In genomic region chr1:61049850-61050540, GRCh38 we compare ENCODE assay signal across 1 cellular context.
TF ChIP-seq lines count a peak whose summit lies in the region.

No MANE protein-coding gene starts in this region.

TF ChIP-seq in K562, 482 proteins besides CTCF, POLR2A, EP300 and RAD21 (continued from another document and continues in another):
- peak; percentile 69; the same call in 1 of the 2 replicates for TF ChIP-seq ZNF592 (IDR thresholded peaks at IDR 0.05)
- TF ChIP-seq HMG20A (CRISPR knock-in tag; conservative IDR thresholded peaks at IDR 0.05): no peak
- TF ChIP-seq, protein P1, sequence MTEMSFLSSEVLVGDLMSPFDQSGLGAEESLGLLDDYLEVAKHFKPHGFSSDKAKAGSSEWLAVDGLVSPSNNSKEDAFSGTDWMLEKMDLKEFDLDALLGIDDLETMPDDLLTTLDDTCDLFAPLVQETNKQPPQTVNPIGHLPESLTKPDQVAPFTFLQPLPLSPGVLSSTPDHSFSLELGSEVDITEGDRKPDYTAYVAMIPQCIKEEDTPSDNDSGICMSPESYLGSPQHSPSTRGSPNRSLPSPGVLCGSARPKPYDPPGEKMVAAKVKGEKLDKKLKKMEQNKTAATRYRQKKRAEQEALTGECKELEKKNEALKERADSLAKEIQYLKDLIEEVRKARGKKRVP (CRISPR knock-in tag; IDR thresholded peaks at IDR 0.05): no peak
- no peak for TF ChIP-seq YBX1 (IDR thresholded peaks at IDR 0.05)
- no peak for TF ChIP-seq IRF2 (CRISPR knock-in tag; IDR thresholded peaks at IDR 0.05)
- TF ChIP-seq EGR1 (conservative IDR thresholded peaks at IDR 0.05): no peak
- TF ChIP-seq TEAD4 (IDR thresholded peaks at IDR 0.05; ENCODE audit: low read length): peak; percentile 66
- no peak for TF ChIP-seq TEAD4 (CRISPR knock-in tag; IDR thresholded peaks at IDR 0.05; ENCODE audit: borderline replicate concordance)
- TF ChIP-seq, protein P2, sequence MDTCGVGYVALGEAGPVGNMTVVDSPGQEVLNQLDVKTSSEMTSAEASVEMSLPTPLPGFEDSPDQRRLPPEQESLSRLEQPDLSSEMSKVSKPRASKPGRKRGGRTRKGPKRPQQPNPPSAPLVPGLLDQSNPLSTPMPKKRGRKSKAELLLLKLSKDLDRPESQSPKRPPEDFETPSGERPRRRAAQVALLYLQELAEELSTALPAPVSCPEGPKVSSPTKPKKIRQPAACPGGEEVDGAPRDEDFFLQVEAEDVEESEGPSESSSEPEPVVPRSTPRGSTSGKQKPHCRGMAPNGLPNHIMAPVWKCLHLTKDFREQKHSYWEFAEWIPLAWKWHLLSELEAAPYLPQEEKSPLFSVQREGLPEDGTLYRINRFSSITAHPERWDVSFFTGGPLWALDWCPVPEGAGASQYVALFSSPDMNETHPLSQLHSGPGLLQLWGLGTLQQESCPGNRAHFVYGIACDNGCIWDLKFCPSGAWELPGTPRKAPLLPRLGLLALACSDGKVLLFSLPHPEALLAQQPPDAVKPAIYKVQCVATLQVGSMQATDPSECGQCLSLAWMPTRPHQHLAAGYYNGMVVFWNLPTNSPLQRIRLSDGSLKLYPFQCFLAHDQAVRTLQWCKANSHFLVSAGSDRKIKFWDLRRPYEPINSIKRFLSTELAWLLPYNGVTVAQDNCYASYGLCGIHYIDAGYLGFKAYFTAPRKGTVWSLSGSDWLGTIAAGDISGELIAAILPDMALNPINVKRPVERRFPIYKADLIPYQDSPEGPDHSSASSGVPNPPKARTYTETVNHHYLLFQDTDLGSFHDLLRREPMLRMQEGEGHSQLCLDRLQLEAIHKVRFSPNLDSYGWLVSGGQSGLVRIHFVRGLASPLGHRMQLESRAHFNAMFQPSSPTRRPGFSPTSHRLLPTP (IDR thresholded peaks at IDR 0.05; ENCODE audit: borderline replicate concordance, extremely low read depth, insufficient read length): peak; percentile 23
- TF ChIP-seq ETV5 (CRISPR knock-in tag; IDR thresholded peaks at IDR 0.05; ENCODE audit: low read depth): no peak
- peak; percentile 74; the same call in 1 of the 2 replicates for TF ChIP-seq ZKSCAN1 (IDR thresholded peaks at IDR 0.05; ENCODE audit: low read depth, low read length)
- no peak for TF ChIP-seq SRSF7 (optimal IDR thresholded peaks at IDR 0.05; ENCODE audit: low read depth, low read length)
- TF ChIP-seq, protein P3, sequence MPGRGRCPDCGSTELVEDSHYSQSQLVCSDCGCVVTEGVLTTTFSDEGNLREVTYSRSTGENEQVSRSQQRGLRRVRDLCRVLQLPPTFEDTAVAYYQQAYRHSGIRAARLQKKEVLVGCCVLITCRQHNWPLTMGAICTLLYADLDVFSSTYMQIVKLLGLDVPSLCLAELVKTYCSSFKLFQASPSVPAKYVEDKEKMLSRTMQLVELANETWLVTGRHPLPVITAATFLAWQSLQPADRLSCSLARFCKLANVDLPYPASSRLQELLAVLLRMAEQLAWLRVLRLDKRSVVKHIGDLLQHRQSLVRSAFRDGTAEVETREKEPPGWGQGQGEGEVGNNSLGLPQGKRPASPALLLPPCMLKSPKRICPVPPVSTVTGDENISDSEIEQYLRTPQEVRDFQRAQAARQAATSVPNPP (IDR thresholded peaks at IDR 0.05; ENCODE audit: borderline replicate concordance, insufficient read depth, insufficient read length): no peak
- TF ChIP-seq FOXA1 (IDR thresholded peaks at IDR 0.05; ENCODE audit: borderline replicate concordance): no peak
- no peak for TF ChIP-seq ZNF445 (CRISPR knock-in tag; IDR thresholded peaks at IDR 0.05; ENCODE audit: low read depth)
- TF ChIP-seq ARNT (IDR thresholded peaks at IDR 0.05): no peak
- TF ChIP-seq, protein P4, sequence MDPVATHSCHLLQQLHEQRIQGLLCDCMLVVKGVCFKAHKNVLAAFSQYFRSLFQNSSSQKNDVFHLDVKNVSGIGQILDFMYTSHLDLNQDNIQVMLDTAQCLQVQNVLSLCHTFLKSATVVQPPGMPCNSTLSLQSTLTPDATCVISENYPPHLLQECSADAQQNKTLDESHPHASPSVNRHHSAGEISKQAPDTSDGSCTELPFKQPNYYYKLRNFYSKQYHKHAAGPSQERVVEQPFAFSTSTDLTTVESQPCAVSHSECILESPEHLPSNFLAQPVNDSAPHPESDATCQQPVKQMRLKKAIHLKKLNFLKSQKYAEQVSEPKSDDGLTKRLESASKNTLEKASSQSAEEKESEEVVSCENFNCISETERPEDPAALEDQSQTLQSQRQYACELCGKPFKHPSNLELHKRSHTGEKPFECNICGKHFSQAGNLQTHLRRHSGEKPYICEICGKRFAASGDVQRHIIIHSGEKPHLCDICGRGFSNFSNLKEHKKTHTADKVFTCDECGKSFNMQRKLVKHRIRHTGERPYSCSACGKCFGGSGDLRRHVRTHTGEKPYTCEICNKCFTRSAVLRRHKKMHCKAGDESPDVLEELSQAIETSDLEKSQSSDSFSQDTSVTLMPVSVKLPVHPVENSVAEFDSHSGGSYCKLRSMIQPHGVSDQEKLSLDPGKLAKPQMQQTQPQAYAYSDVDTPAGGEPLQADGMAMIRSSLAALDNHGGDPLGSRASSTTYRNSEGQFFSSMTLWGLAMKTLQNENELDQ (CRISPR knock-in tag; IDR thresholded peaks at IDR 0.05; ENCODE audit: borderline replicate concordance): no peak
- TF ChIP-seq TRIM25 (IDR thresholded peaks at IDR 0.05; ENCODE audit: borderline replicate concordance): no peak
- no peak for TF ChIP-seq SIX5 (IDR thresholded peaks at IDR 0.05; ENCODE audit: borderline replicate concordance in 1 of 2, insufficient read depth in 1 of 2, low read depth in 1 of 2, low read length in 2 of 2)
- TF ChIP-seq ZNF778 (CRISPR knock-in tag; IDR thresholded peaks at IDR 0.05): no peak
- TF ChIP-seq MEF2A (IDR thresholded peaks at IDR 0.05; ENCODE audit: control insufficient read depth, low read depth, low read length): no peak
- no peak for TF ChIP-seq ASH1L (IDR thresholded peaks at IDR 0.05; ENCODE audit: borderline replicate concordance, low read depth, partially characterized antibody)
- no peak for TF ChIP-seq NFXL1 (CRISPR knock-in tag; IDR thresholded peaks at IDR 0.05)
- no peak for TF ChIP-seq ZNF143 (CRISPR knock-in tag; IDR thresholded peaks at IDR 0.05)
- TF ChIP-seq DPF2 (IDR thresholded peaks at IDR 0.05): peak; percentile 27; the same call in 1 of the 2 replicates
- TF ChIP-seq ZNF280A (IDR thresholded peaks at IDR 0.05; ENCODE audit: low read depth, partially characterized antibody): no peak
- TF ChIP-seq FOXJ3 (CRISPR knock-in tag; IDR thresholded peaks at IDR 0.05): no peak
- no peak for TF ChIP-seq ZBTB33 (CRISPR knock-in tag; IDR thresholded peaks at IDR 0.05)
- TF ChIP-seq ATF1 (CRISPR knock-in tag; IDR thresholded peaks at IDR 0.05): no peak
- peak; percentile 56 for TF ChIP-seq ATF1 (tag; IDR thresholded peaks at IDR 0.05)
- TF ChIP-seq IRF1 (CRISPR knock-in tag; IDR thresholded peaks at IDR 0.05; ENCODE audit: borderline replicate concordance): no peak
- no peak for TF ChIP-seq RBM39 (optimal IDR thresholded peaks at IDR 0.05; ENCODE audit: low read depth, low read length)
- TF ChIP-seq, protein P5, sequence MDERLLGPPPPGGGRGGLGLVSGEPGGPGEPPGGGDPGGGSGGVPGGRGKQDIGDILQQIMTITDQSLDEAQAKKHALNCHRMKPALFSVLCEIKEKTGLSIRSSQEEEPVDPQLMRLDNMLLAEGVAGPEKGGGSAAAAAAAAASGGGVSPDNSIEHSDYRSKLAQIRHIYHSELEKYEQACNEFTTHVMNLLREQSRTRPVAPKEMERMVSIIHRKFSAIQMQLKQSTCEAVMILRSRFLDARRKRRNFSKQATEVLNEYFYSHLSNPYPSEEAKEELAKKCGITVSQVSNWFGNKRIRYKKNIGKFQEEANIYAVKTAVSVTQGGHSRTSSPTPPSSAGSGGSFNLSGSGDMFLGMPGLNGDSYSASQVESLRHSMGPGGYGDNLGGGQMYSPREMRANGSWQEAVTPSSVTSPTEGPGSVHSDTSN (CRISPR knock-in tag; IDR thresholded peaks at IDR 0.05; ENCODE audit: low read depth): no peak
- TF ChIP-seq, protein P5 (tag; conservative IDR thresholded peaks at IDR 0.05; ENCODE audit: low read depth): no peak
- TF ChIP-seq THAP7 (CRISPR knock-in tag; IDR thresholded peaks at IDR 0.05): no peak
- TF ChIP-seq ZNF79 (CRISPR knock-in tag; IDR thresholded peaks at IDR 0.05; ENCODE audit: low read depth): no peak
- no peak for TF ChIP-seq SRSF3 (IDR thresholded peaks at IDR 0.05; ENCODE audit: insufficient read depth, low read length)
- no peak for TF ChIP-seq DIDO1 (tag; IDR thresholded peaks at IDR 0.05; ENCODE audit: low read depth)
- TF ChIP-seq POU5F1 (IDR thresholded peaks at IDR 0.05; ENCODE audit: borderline replicate concordance, low read depth, low read length, partially characterized antibody): no peak
